In genomic region chr13:90896022-90896421, GRCh38 we compare ENCODE assay signal across 24 cellular contexts.
"Had no signal": no experiment of that assay in that cellular context is flagged by ENCODE, and none has a peak within 500 bp of the region (broad histone marks: within the 10 kb centered on the region; RNA-seq: fewer than 3 reads in every experiment).

No MANE protein-coding gene starts in this region.

- ATAC-seq: activated CD8-positive, alpha-beta T cell treated with anti-CD3 and anti-CD28 coated beads for 36 hours; activated naive CD4-positive, alpha-beta T cell treated with anti-CD3 and anti-CD28 coated beads, Interleukin-2, amount 50 U/mL, for 72 hours; activated naive CD8-positive, alpha-beta T cell treated with anti-CD3 and anti-CD28 coated beads, Interleukin-2, amount 50 U/mL, for 24 hours; activated T-cell treated with anti-CD3 and anti-CD28 coated beads, Interleukin-2, amount 50 U/mL, for 72 hours; body of pancreas; T-helper 17 cell had no signal

- H3K36me3 ChIP-seq: ascending aorta, Peyer's patch had no signal

- H3K27ac ChIP-seq: ascending aorta, body of pancreas, KMS-11, Peyer's patch, RWPE1 had no signal

- H3K4me2 ChIP-seq: KMS-11 had no signal

- H3K27me3 ChIP-seq: ascending aorta, body of pancreas, Peyer's patch had no signal

- DNase-seq: activated B cell treated with CpG ODN at 0.5 μM for 24 hours; activated CD4-positive, alpha-beta T cell treated with anti-CD3 and anti-CD28 coated beads for 1 hour; activated CD4-positive, alpha-beta T cell treated with anti-CD3 and anti-CD28 coated beads, Interleukin-2, amount 10 ng/mL, durations not matched to agents 7 days and 5 days; activated CD8-positive, alpha-beta memory T cell treated with anti-CD3 and anti-CD28 coated beads, Interleukin-2, amount 50 U/mL, for 4 hours; activated CD8-positive, alpha-beta T cell treated with anti-CD3 and anti-CD28 coated beads for 36 hours; activated naive CD8-positive, alpha-beta T cell treated with anti-CD3 and anti-CD28 coated beads, Interleukin-2, amount 50 U/mL, for 24 hours; activated T-cell treated with anti-CD3 and anti-CD28 coated beads, Interleukin-2, amount 50 U/mL, for 72 hours; amniotic stem cell; central memory CD4-positive, alpha-beta T cell; NCI-H1105 treated with DMSO at 0.1 percent for 48 hours; NCI-H1436 treated with DMSO at 0.1 percent for 48 hours; NCI-H187; NCI-H2081; NCI-H446; NCI-H524; Peyer's patch; Right ventricle myocardium superior; T-helper 17 cell; T-helper 9 cell had no signal

- H3K4me1 ChIP-seq: ascending aorta, body of pancreas, Peyer's patch had no signal

- H3K9me3 ChIP-seq: ascending aorta, body of pancreas, Peyer's patch had no signal

- H3K4me3 ChIP-seq: ascending aorta, body of pancreas, Peyer's patch had no signal

- H3K9ac ChIP-seq: KMS-11 had no signal
